Comparison of ENCODE assay signal across 31 cellular contexts in the genomic region with DNA sequence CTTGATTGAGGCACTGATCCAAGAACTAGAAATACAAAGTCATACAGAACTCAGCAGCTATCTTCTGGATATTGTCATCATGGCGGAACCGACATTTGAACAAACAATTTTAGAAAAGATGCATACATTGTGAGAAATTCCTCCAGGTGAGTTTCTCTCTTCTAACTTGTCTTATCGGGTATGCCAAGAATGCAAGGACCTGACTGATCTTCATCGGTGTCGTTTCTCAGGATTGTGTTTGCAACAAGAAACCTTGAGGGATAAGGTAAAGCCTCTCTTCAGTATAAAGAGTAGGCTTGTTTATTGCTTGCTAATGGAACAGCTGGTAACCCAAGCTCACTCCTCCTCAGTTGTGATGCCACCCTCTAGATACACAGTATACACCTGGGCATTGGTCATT.
"Had no signal": no experiment of that assay in that cellular context is flagged by ENCODE, and none has a peak within 500 bp of the region (broad histone marks: within the 10 kb centered on the region; RNA-seq: fewer than 3 reads in every experiment).

No MANE protein-coding gene starts in this region.

- H3K4me1 ChIP-seq: left lung, lower lobe of right lung, neural progenitor cell, parathyroid adenoma, right atrium auricular region, right lobe of liver, tibial nerve, upper lobe of left lung had no signal

- H3K36me3 Mint-ChIP-seq: natural killer cell had no signal

- H3K4me1 Mint-ChIP-seq: mesothelial cell of epicardium had no signal

- H3K4me3 ChIP-seq: left lung, lower lobe of right lung, neural progenitor cell, right atrium auricular region, right lobe of liver, smooth muscle cell, tibial nerve, upper lobe of left lung had no signal

- H3K27ac Mint-ChIP-seq: mesothelial cell of epicardium; naive B cell; natural killer cell; neural progenitor cell; progenitor cell of endocrine pancreas; stimulated activated memory B cell treated with anti-CD40 and anti-IgM and Interleukin-4, amounts not matched to agents 10 μg/mL and 1 μg/mL and 100 μg/mL, for 72 hours; stimulated activated naive CD8-positive, alpha-beta T cell treated with anti-CD3 and anti-CD28 coated beads, Interleukin-15, amount 100 ng/mL, for 72 hours had no signal

- DNase-seq: hypothalamus; kidney glomerular epithelial cell; left cardiac atrium; left lung; lower lobe of right lung; mammary epithelial cell; mesenchymal stem cell; naive B cell; natural killer cell; nephron progenitor cell; occipital lobe; right lobe of liver; stimulated activated CD4-positive, alpha-beta T cell treated with anti-CD3 and anti-CD28 coated beads, Interleukin-1b, Interleukin-23, amount 100 ng/mL, for 48 hours; stimulated activated CD4-positive, alpha-beta T cell treated with anti-CD3 and anti-CD28 coated beads, Interleukin-2, amount 100 ng/mL, for 48 hours; stimulated activated CD4-positive, alpha-beta T cell treated with anti-CD3 and anti-CD28 coated beads, Interleukin-4, amount 100 ng/mL, for 4 hours; stimulated activated CD8-positive, alpha-beta memory T cell treated with anti-CD3 and anti-CD28 coated beads, Interleukin-4, amount 100 ng/mL, for 48 hours; stimulated activated naive CD4-positive, alpha-beta T cell treated with Interleukin-2 at 50 U/mL for 16 hours; stimulated activated naive CD8-positive, alpha-beta T cell treated with anti-CD3 and anti-CD28 coated beads, Interleukin-15, amount 100 ng/mL, for 72 hours; substantia nigra; upper lobe of left lung had no signal

- H3K4me2 ChIP-seq: neural progenitor cell, smooth muscle cell had no signal

- FAIRE-seq: keratinocyte, urothelium cell line had no signal

- H3K36me3 ChIP-seq: left lung, lower lobe of right lung, neural progenitor cell, neutrophil, right lobe of liver had no signal

- H3K4me3 Mint-ChIP-seq: mesothelial cell of epicardium; naive B cell; natural killer cell; nephron progenitor cell; neural progenitor cell; stimulated activated memory B cell treated with anti-CD40 and anti-IgM and Interleukin-4, amounts not matched to agents 10 μg/mL and 1 μg/mL and 100 μg/mL, for 72 hours; stimulated activated naive CD8-positive, alpha-beta T cell treated with anti-CD3 and anti-CD28 coated beads, Interleukin-15, amount 100 ng/mL, for 72 hours had no signal

- H3K27me3 ChIP-seq: left lung, neural progenitor cell, neutrophil, right atrium auricular region, right lobe of liver, tibial nerve, upper lobe of left lung had no signal

- H3K79me2 ChIP-seq: parathyroid adenoma had no signal

- H2AFZ ChIP-seq: neural progenitor cell, parathyroid adenoma had no signal

- H3K9me3 ChIP-seq: left lung, lower lobe of right lung, neutrophil, right atrium auricular region, right lobe of liver, tibial nerve, upper lobe of left lung had no signal

- H3K9ac ChIP-seq: neural progenitor cell, parathyroid adenoma had no signal

- H3K27me3 Mint-ChIP-seq: naive B cell; progenitor cell of endocrine pancreas; stimulated activated memory B cell treated with anti-CD40 and anti-IgM and Interleukin-4, amounts not matched to agents 10 μg/mL and 1 μg/mL and 100 μg/mL, for 72 hours; stimulated activated naive CD8-positive, alpha-beta T cell treated with anti-CD3 and anti-CD28 coated beads, Interleukin-15, amount 100 ng/mL, for 72 hours had no signal

- H3K27ac ChIP-seq: left lung, lower lobe of right lung, neural progenitor cell, neutrophil, parathyroid adenoma, right atrium auricular region, right lobe of liver, tibial nerve, upper lobe of left lung had no signal

- ATAC-seq: left cardiac atrium; left lung; lower lobe of right lung; natural killer cell; right lobe of liver; stimulated activated memory B cell treated with anti-CD40 and anti-IgM and Interleukin-4, amounts not matched to agents 10 μg/mL and 1 μg/mL and 100 μg/mL, for 72 hours; stimulated activated naive CD8-positive, alpha-beta T cell treated with anti-CD3 and anti-CD28 coated beads, Interleukin-15, amount 100 ng/mL, for 72 hours had no signal

- H3K9me3 Mint-ChIP-seq: natural killer cell, nephron progenitor cell, neural progenitor cell had no signal
